ENCODE assay signal across 2 cellular contexts in the genomic region with DNA sequence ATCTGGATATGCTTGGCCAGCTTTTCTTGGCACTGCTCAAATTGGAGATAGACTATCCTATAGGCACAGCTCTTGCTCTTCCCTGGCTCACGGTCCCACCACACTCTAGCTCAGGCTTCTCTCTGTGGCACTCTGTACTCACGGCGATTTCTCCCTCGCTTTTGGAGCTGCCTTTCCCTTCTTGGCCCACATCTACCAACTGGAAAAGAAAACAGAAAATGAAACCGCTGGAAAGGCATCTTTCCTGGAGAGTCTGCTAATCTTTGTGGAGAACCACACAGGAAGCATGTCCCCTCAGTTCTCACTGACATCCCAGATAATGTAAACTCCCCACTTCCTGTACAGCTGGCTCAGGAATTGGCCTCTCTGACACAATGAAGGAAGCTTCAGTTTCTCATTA.
TF ChIP-seq lines count a peak whose summit lies in the region.

No MANE protein-coding gene starts in this region.

TF ChIP-seq in SK-N-SH, 30 proteins besides CTCF, POLR2A, EP300 and RAD21:
- no peak for TF ChIP-seq ZBTB33 (IDR thresholded peaks at IDR 0.05; ENCODE audit: borderline replicate concordance, low read depth)
- TF ChIP-seq RCOR1 (IDR thresholded peaks at IDR 0.05; ENCODE audit: low read length), result no peak
- TF ChIP-seq CHD2 (IDR thresholded peaks at IDR 0.05; ENCODE audit: low read length, partially characterized antibody), result no peak
- peak; percentile 16; the same call in 1 of the 2 replicates for TF ChIP-seq NFIC (IDR thresholded peaks at IDR 0.05; ENCODE audit: borderline replicate concordance)
- TF ChIP-seq NRF1 (IDR thresholded peaks at IDR 0.05; ENCODE audit: low read depth, low read length), result no peak
- TF ChIP-seq FOXJ3 (CRISPR knock-in tag; IDR thresholded peaks at IDR 0.05), result no peak
- no peak; the same call in 1 of the 2 replicates for TF ChIP-seq POLR2AphosphoS5 (IDR thresholded peaks at IDR 0.05; ENCODE audit: low read depth, low read length)
- TF ChIP-seq SMC3 (IDR thresholded peaks at IDR 0.05; ENCODE audit: low read depth, low read length), result no peak
- TF ChIP-seq SIN3A (IDR thresholded peaks at IDR 0.05; ENCODE audit: borderline replicate concordance, low read depth, low read length), result no peak
- no peak for TF ChIP-seq GATA2 (CRISPR knock-in tag; IDR thresholded peaks at IDR 0.05)
- no peak for TF ChIP-seq RXRA (IDR thresholded peaks at IDR 0.05; ENCODE audit: borderline replicate concordance, low read depth)
- peak; percentile 25; the same call in 1 of the 2 replicates for TF ChIP-seq GABPA (IDR thresholded peaks at IDR 0.05; ENCODE audit: low read depth)
- TF ChIP-seq, protein P1, sequence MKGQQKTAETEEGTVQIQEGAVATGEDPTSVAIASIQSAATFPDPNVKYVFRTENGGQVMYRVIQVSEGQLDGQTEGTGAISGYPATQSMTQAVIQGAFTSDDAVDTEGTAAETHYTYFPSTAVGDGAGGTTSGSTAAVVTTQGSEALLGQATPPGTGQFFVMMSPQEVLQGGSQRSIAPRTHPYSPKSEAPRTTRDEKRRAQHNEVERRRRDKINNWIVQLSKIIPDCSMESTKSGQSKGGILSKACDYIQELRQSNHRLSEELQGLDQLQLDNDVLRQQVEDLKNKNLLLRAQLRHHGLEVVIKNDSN (IDR thresholded peaks at IDR 0.05; ENCODE audit: borderline replicate concordance, low read depth), result no peak
- no peak for TF ChIP-seq MXI1 (IDR thresholded peaks at IDR 0.05; ENCODE audit: low read depth, low read length)
- no peak for TF ChIP-seq FOSL2 (IDR thresholded peaks at IDR 0.05; ENCODE audit: borderline replicate concordance, low read depth)
- TF ChIP-seq, protein P2, sequence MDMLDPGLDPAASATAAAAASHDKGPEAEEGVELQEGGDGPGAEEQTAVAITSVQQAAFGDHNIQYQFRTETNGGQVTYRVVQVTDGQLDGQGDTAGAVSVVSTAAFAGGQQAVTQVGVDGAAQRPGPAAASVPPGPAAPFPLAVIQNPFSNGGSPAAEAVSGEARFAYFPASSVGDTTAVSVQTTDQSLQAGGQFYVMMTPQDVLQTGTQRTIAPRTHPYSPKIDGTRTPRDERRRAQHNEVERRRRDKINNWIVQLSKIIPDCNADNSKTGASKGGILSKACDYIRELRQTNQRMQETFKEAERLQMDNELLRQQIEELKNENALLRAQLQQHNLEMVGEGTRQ (IDR thresholded peaks at IDR 0.05; ENCODE audit: borderline replicate concordance, low read depth, low read length), result no peak
- no peak for TF ChIP-seq TAF1 (IDR thresholded peaks at IDR 0.05; ENCODE audit: borderline replicate concordance, low read depth, low read length)
- TF ChIP-seq ELF1 (IDR thresholded peaks at IDR 0.05), result 0 out of 2 replicates have a peak, but pooled peaks have one; percentile 23
- peak; percentile 67 for TF ChIP-seq TCF12 (IDR thresholded peaks at IDR 0.05)
- TF ChIP-seq, protein P3, sequence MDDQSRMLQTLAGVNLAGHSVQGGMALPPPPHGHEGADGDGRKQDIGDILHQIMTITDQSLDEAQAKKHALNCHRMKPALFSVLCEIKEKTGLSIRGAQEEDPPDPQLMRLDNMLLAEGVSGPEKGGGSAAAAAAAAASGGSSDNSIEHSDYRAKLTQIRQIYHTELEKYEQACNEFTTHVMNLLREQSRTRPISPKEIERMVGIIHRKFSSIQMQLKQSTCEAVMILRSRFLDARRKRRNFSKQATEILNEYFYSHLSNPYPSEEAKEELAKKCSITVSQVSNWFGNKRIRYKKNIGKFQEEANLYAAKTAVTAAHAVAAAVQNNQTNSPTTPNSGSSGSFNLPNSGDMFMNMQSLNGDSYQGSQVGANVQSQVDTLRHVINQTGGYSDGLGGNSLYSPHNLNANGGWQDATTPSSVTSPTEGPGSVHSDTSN (IDR thresholded peaks at IDR 0.05), result peak; percentile 34
- TF ChIP-seq YY1 (IDR thresholded peaks at IDR 0.05; ENCODE audit: low read depth), result no peak
- TF ChIP-seq EZH2phosphoT487 (IDR thresholded peaks at IDR 0.05; ENCODE audit: borderline replicate concordance, low read depth), result no peak
- TF ChIP-seq, protein P4, sequence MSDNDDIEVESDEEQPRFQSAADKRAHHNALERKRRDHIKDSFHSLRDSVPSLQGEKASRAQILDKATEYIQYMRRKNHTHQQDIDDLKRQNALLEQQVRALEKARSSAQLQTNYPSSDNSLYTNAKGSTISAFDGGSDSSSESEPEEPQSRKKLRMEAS (IDR thresholded peaks at IDR 0.05; ENCODE audit: low read depth), result no peak
- no peak for TF ChIP-seq RFX5 (IDR thresholded peaks at IDR 0.05; ENCODE audit: low read length)
TF ChIP-seq in SK-N-SH: peak in this region for 5.

TF ChIP-seq in GM23338, 12 proteins besides CTCF, POLR2A, EP300 and RAD21 (continued from another document):
- TF ChIP-seq, protein P5, sequence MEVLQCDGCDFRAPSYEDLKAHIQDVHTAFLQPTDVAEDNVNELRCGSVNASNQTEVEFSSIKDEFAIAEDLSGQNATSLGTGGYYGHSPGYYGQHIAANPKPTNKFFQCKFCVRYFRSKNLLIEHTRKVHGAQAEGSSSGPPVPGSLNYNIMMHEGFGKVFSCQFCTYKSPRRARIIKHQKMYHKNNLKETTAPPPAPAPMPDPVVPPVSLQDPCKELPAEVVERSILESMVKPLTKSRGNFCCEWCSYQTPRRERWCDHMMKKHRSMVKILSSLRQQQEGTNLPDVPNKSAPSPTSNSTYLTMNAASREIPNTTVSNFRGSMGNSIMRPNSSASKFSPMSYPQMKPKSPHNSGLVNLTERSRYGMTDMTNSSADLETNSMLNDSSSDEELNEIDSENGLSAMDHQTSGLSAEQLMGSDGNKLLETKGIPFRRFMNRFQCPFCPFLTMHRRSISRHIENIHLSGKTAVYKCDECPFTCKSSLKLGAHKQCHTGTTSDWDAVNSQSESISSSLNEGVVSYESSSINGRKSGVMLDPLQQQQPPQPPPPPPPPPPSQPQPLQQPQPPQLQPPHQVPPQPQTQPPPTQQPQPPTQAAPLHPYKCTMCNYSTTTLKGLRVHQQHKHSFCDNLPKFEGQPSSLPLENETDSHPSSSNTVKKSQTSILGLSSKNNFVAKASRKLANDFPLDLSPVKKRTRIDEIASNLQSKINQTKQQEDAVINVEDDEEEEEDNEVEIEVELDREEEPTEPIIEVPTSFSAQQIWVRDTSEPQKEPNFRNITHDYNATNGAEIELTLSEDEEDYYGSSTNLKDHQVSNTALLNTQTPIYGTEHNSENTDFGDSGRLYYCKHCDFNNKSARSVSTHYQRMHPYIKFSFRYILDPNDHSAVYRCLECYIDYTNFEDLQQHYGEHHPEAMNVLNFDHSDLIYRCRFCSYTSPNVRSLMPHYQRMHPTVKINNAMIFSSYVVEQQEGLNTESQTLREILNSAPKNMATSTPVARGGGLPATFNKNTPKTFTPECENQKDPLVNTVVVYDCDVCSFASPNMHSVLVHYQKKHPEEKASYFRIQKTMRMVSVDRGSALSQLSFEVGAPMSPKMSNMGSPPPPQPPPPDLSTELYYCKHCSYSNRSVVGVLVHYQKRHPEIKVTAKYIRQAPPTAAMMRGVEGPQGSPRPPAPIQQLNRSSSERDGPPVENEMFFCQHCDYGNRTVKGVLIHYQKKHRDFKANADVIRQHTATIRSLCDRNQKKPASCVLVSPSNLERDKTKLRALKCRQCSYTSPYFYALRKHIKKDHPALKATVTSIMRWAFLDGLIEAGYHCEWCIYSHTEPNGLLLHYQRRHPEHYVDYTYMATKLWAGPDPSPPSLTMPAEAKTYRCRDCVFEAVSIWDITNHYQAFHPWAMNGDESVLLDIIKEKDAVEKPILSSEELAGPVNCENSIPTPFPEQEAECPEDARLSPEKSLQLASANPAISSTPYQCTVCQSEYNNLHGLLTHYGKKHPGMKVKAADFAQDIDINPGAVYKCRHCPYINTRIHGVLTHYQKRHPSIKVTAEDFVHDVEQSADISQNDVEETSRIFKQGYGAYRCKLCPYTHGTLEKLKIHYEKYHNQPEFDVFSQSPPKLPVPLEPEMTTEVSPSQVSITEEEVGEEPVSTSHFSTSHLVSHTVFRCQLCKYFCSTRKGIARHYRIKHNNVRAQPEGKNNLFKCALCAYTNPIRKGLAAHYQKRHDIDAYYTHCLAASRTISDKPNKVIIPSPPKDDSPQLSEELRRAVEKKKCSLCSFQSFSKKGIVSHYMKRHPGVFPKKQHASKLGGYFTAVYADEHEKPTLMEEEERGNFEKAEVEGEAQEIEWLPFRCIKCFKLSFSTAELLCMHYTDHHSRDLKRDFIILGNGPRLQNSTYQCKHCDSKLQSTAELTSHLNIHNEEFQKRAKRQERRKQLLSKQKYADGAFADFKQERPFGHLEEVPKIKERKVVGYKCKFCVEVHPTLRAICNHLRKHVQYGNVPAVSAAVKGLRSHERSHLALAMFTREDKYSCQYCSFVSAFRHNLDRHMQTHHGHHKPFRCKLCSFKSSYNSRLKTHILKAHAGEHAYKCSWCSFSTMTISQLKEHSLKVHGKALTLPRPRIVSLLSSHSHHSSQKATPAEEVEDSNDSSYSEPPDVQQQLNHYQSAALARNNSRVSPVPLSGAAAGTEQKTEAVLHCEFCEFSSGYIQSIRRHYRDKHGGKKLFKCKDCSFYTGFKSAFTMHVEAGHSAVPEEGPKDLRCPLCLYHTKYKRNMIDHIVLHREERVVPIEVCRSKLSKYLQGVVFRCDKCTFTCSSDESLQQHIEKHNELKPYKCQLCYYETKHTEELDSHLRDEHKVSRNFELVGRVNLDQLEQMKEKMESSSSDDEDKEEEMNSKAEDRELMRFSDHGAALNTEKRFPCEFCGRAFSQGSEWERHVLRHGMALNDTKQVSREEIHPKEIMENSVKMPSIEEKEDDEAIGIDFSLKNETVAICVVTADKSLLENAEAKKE (CRISPR knock-in tag; IDR thresholded peaks at IDR 0.05), result no peak
- TF ChIP-seq REST (IDR thresholded peaks at IDR 0.05; ENCODE audit: unreplicated experiment), result no peak
- no peak for TF ChIP-seq NANOG (IDR thresholded peaks at IDR 0.05; ENCODE audit: borderline replicate concordance)
- TF ChIP-seq ZNF114 (CRISPR knock-in tag; IDR thresholded peaks at IDR 0.05), result no peak
- TF ChIP-seq ZNF331 (CRISPR knock-in tag; IDR thresholded peaks at IDR 0.05; ENCODE audit: low read depth), result no peak
- TF ChIP-seq EZH2phosphoT487 (IDR thresholded peaks at IDR 0.05; ENCODE audit: unreplicated experiment), result no peak
- TF ChIP-seq POLR2AphosphoS5 (IDR thresholded peaks at IDR 0.05; ENCODE audit: low read depth), result no peak
- no peak for TF ChIP-seq EZH2 (IDR thresholded peaks at IDR 0.05; ENCODE audit: low read depth, unreplicated experiment)
